8 cellular contexts compared by ENCODE assay signal in the genomic region with DNA sequence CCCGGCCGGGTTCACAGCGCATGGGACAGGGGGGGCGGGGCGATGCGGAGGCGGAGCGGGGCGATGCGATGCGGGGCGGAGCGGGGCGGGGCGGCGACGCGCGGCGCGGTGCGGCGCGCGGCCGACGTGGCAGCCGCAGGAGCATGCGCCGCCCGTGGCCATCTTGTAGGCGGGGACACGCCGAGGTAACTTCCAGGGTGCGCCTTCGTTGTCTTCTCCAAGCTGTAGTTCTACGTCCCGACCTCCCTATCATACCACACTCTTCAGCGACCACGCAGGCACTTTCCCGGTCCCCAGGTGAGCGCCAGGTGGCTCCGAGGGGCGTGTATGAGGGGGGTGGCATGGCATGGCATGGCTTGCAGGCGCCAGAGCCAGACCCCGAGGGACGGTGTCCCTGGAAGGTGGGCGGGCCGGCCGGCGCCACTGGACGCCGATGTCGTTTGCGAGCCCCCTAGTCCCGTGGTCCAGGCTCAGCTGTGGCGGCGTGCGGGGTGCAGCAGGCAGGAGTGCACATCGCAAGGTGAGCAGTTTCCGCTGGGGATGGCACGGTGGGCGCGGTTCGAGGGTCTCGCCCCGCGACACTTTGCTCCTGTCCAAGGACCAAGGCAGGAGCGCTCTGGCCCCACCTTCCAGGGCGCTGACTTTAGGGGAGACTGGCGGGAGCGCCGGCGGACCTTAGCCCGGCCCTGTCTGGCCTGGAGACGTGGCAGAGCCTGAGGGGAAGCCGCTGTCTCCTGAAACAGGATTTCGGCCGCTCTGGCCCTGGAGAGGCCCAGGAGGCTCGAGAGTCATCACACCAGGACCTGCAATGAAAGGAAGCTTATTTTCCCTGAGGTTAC. TPM values are rescaled to one million over a fixed set of nuclear protein-coding genes. Genes with fewer than 3 reads are reported as not detected.
DNase-seq lines count a peak whose midpoint lies in the region; ATAC-seq, FAIRE-seq and TF ChIP-seq lines count a peak whose summit lies in the region.

A gene (plus strand): TSS at position 161 of the 839 bp plus-strand sequence. CDS start 5,840 bp downstream, outside the sequence.

- peak; percentile 92 for ATAC-seq in HG02642 (IDR thresholded peaks at IDR 0.05; ENCODE audit: poor library complexity, unreplicated experiment)
- peak; percentile 98 for ATAC-seq in left ventricle myocardium superior

- TF ChIP-seq POLR2A in GM12892 (IDR thresholded peaks at IDR 0.05; ENCODE audit: low read depth, low read length): peak; percentile 85

- DNase-seq in GM12892 (ENCODE audit: insufficient read length) (peak; percentile 53), NCI-H1105 (lab: John Stamatoyannopoulos, UW) (peak; percentile 50), amniotic epithelial cell (ENCODE audit: low read depth) (peak; percentile 77), left ventricle myocardium superior (peak; percentile 90), pulmonary artery endothelial cell (ENCODE audit: low read depth, low spot score) (peak; percentile 47), urothelium cell line (ENCODE audit: low spot score) (peak; percentile 94)

- intact Hi-C loops in T-helper 1 cell treated with Interleukin-12 subunit alpha and Interleukin-12 subunit beta and Interleukin-4 antibody, amounts not matched to agents 30 ng/mL and 1 ng/mL, for 36 hours (cut with micrococcal nuclease): loop anchor here (1.0 to 10.0 kb wide), 14 partner anchors 25 to 1577 kb away; a partner anchor contains a TSS
- intact Hi-C loops in left ventricle myocardium superior (cut with micrococcal nuclease): no loop called here

- FAIRE-seq in GM12892 (lab: Jason Lieb, UNC): peak; percentile 97
- peak; percentile 87 for FAIRE-seq in urothelium cell line (lab: Jason Lieb, UNC)

RNA-seq across cellular contexts. Expression of the gene that starts here (rescaled TPM):
- 27.3 TPM for polyA plus RNA-seq in GM12892 (2012; ENCODE audit: missing spikeins)
- total RNA-seq in T-helper 1 cell treated with Interleukin-12 subunit alpha and Interleukin-12 subunit beta and Interleukin-4 antibody, amounts not matched to agents 30 ng/mL and 1 ng/mL, for 36 hours: 55.6 and 61.8 TPM in 2 replicates
- 22.2 TPM for total RNA-seq in left ventricle myocardium superior
- 37.7 and 38.1 TPM in 2 replicates for total RNA-seq in pulmonary artery endothelial cell

Comparison
In these comparisons a context has a peak if more than half of its experiments do, and no peak if none do; other contexts are left out.
1. Peak in every context shown above with its lines: DNase-seq and ATAC-seq.